ENCODE assay signal across 8 cellular contexts in the genomic region with DNA sequence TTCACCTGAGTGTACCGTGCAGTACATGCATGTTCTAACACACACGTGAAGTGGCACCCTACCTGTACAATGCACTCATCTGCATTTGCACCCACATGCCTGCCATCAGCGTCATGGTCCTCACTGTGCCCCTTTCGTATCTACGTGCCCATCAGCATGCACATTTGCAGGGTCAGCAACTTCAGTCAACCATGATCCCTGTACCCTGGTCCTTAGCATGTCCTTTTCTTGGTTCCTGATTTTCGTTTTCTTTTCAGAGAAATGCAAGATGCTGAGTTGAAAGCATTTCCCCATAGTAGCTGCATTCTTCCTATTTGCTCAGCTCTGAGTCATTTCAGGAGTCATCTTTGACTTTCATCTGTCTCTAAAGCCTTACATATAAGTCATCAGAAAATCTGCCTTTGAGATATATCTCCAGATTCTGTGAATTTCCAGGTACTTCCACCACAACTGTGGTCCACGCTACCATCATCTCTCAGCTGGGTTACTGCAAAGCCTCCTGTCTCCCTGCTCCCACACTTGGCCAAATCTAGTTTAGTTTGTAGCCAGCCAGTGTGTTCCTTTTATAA. TPM values are rescaled to one million over a fixed set of nuclear protein-coding genes. Genes with fewer than 3 reads are reported as not detected.
DNase-seq lines count a peak whose midpoint lies in the region; ATAC-seq and TF ChIP-seq lines count a peak whose summit lies in the region.

No MANE protein-coding gene starts in this region.

- no peak overlapping the region for H3K27ac Mint-ChIP-seq in naive thymus-derived CD8-positive, alpha-beta T cell
- no peak overlapping the region for H3K27ac Mint-ChIP-seq in progenitor cell of endocrine pancreas

- no peak for TF ChIP-seq CTCF in progenitor cell of endocrine pancreas (IDR thresholded peaks at IDR 0.05; ENCODE audit: unreplicated experiment)

- no peak overlapping the region for H3K4me3 Mint-ChIP-seq in naive thymus-derived CD8-positive, alpha-beta T cell
- no peak overlapping the region for H3K4me3 Mint-ChIP-seq in progenitor cell of endocrine pancreas (ENCODE audit: low read depth)

- POLR2A ChIA-PET in naive thymus-derived CD8-positive, alpha-beta T cell (lab: Charles Lee) = interaction anchor here (1.2 kb wide), 1 partner anchor 14 kb away, joined by 3 read pairs; no protein-coding TSS in a partner anchor

- H3K4me1 Mint-ChIP-seq in naive thymus-derived CD8-positive, alpha-beta T cell = peaks cover 0 to 2% (median under 1%) of the 10 kb centered on the region in 4 donors
- no peaks in the 10 kb centered on the region for H3K4me1 Mint-ChIP-seq in progenitor cell of endocrine pancreas (ENCODE audit: low read depth)

- DNase-seq in RKO (ENCODE audit: low spot score) = peak; percentile 82
- peak; percentile 76 for DNase-seq in kidney tubule cell (ENCODE audit: low spot score)
- no peak for DNase-seq in naive thymus-derived CD8-positive, alpha-beta T cell
- no peak for DNase-seq in NCI-H1694 treated with DMSO at 0.1 percent for 48 hours (lab: John Stamatoyannopoulos, UW)
- no peak for DNase-seq in progenitor cell of endocrine pancreas (ENCODE audit: low spot score, unreplicated experiment)
- no peak for DNase-seq in hippocampal formation (lab: John Stamatoyannopoulos, UW)

- peaks cover 0 to 9% (median 0%) of the 10 kb centered on the region in 9 donors for H3K9me3 Mint-ChIP-seq in naive thymus-derived CD8-positive, alpha-beta T cell
- peaks cover 8% of the 10 kb centered on the region for H3K9me3 Mint-ChIP-seq in progenitor cell of endocrine pancreas (ENCODE audit: low read depth)

- ATAC-seq in GM19025 (IDR thresholded peaks at IDR 0.05; ENCODE audit: low read depth, unreplicated experiment) = peak; percentile 82
- peak; percentile 97 for ATAC-seq in HG02759 (IDR thresholded peaks at IDR 0.05; ENCODE audit: unreplicated experiment)
- ATAC-seq in naive thymus-derived CD8-positive, alpha-beta T cell = no peak

- H3K27me3 Mint-ChIP-seq in naive thymus-derived CD8-positive, alpha-beta T cell = peaks cover 0 to 11% (median 9%) of the 10 kb centered on the region in 5 donors
- H3K27me3 Mint-ChIP-seq in progenitor cell of endocrine pancreas = no peaks in the 10 kb centered on the region

- peaks cover 0 to 4% (median 0%) of the 10 kb centered on the region in 3 donors for H3K36me3 Mint-ChIP-seq in naive thymus-derived CD8-positive, alpha-beta T cell
- peaks cover 3% of the 10 kb centered on the region for H3K36me3 Mint-ChIP-seq in progenitor cell of endocrine pancreas (ENCODE audit: insufficient read depth)

RNA-seq across cellular contexts. Expression of gene PUM2, which starts 14.7 kb away (rescaled TPM):
- 100 to 1,000 TPM; 175 to 177 TPM for total RNA-seq in naive thymus-derived CD8-positive, alpha-beta T cell
- 10 to 100 TPM; 17.1 to 19.0 (median 18.0) TPM for polyA plus RNA-seq in naive thymus-derived CD8-positive, alpha-beta T cell
- 123 and 128 TPM in 2 replicates for total RNA-seq in progenitor cell of endocrine pancreas

Comparison
In these comparisons a context has a peak if more than half of its experiments do, and no peak if none do; other contexts are left out.
1. ATAC-seq: peak in GM19025 (single experiment) and HG02759 (single experiment); none in naive thymus-derived CD8-positive, alpha-beta T cell (0 of 2).
2. DNase-seq: peak in RKO (single experiment) and kidney tubule cell (single experiment); none in naive thymus-derived CD8-positive, alpha-beta T cell (0 of 10), NCI-H1694 treated with DMSO at 0.1 percent for 48 hours (single experiment), progenitor cell of endocrine pancreas (single experiment) and hippocampal formation (0 of 2).